8 cellular contexts compared by ENCODE assay signal in the genomic region with DNA sequence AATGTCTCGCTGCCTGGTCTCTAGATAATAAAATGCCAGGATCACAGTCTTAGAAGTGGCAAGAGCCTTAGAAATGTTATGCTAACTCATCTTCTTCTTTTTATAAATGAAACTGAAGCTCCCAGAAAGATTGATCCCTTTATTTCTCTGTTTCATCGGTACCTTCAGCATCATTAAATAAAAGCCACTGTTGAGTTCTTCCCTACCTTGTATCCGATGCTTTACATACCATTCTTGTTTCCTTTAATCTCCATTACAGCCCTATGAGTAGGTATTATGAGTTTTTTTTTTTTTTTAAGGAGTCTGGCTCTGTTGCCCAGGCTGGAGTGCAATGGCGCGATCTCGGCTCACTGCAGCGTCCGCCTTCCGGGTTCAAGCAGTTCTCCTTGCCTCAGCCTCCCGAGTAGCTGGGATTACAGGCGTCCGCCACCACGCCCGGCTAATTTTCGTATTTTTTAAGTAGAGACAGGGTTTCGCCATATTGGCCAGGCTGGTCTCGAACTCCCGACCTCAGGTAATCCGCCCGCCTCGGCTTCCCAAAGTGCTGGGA. TPM values are rescaled to one million over a fixed set of nuclear protein-coding genes. Genes with fewer than 3 reads are reported as not detected.
DNase-seq lines count a peak whose midpoint lies in the region; ATAC-seq and TF ChIP-seq lines count a peak whose summit lies in the region.

No MANE protein-coding gene starts in this region.

- H3K27ac ChIP-seq in lower lobe of right lung, result peak overlapping the region; percentile 78
- peak overlapping the region; percentile 70 to 78 for H3K27ac ChIP-seq in tibial artery

- ATAC-seq in lower lobe of right lung, result no peak

- H3K36me3 ChIP-seq in lower lobe of right lung (peaks cover 7% of the 10 kb centered on the region), tibial artery (peaks cover 5 to 6% (median 6%) of the 10 kb centered on the region in 3 donors)

- H3K4me1 Mint-ChIP-seq in activated T-cell treated with anti-CD3 and anti-CD28 coated beads, Interleukin-2, amount 50 U/mL, for 24 hours (ENCODE audit: low read depth), result peaks cover 31% of the 10 kb centered on the region

- intact Hi-C loops in lower lobe of right lung (cut with DNase I), result loop anchor here (10.0 kb wide), 1 partner anchor 124 kb away; no protein-coding TSS in a partner anchor
- intact Hi-C loops in tibial artery (cut with DNase I; ENCODE audit: low total_unique reads), result loop anchor here (5.0 to 10.0 kb wide), 2 partner anchors 119 to 226 kb away; partner anchors contain the start of genes ALG3, EEF1AKMT4 and EIF2B5

- H3K4me3 Mint-ChIP-seq in activated T-cell treated with anti-CD3 and anti-CD28 coated beads, Interleukin-2, amount 50 U/mL, for 24 hours, result peak overlapping the region; percentile 99

- no peaks in the 10 kb centered on the region for H3K9me3 ChIP-seq in lower lobe of right lung
- H3K9me3 ChIP-seq in tibial artery, result no peaks in the 10 kb centered on the region

- H3K27ac Mint-ChIP-seq in activated T-cell treated with anti-CD3 and anti-CD28 coated beads, Interleukin-2, amount 50 U/mL, for 24 hours, result peak overlapping the region; percentile 95

- peaks cover 21% of the 10 kb centered on the region for H3K27me3 Mint-ChIP-seq in activated T-cell treated with anti-CD3 and anti-CD28 coated beads, Interleukin-2, amount 50 U/mL, for 24 hours

- TF ChIP-seq CTCF in astrocyte of the cerebellum (IDR thresholded peaks at IDR 0.05; ENCODE audit: low read depth, low read length, missing control alignments) (no peak), lower lobe of right lung (IDR thresholded peaks at IDR 0.05) (no peak), tibial artery (IDR thresholded peaks at IDR 0.05) (no peak)

- H3K4me3 ChIP-seq in astrocyte of the cerebellum (ENCODE audit: low read depth, low read length) (peak overlapping the region; percentile 98), lower lobe of right lung (peak overlapping the region; percentile 100), tibial artery (peak overlapping the region; percentile 85 to 100)

- in situ Hi-C loops in astrocyte of the cerebellum (cut with HindIII; ENCODE audit: low sequenced_read_pairs), result loop anchor here (10.0 kb wide), 1 partner anchor 124 kb away; no protein-coding TSS in a partner anchor

- H3K4me1 ChIP-seq in lower lobe of right lung, result peaks cover 11% of the 10 kb centered on the region
- H3K4me1 ChIP-seq in tibial artery, result peaks cover 0 to 16% (median 10%) of the 10 kb centered on the region in 4 donors

- H3K36me3 Mint-ChIP-seq in activated T-cell treated with anti-CD3 and anti-CD28 coated beads, Interleukin-2, amount 50 U/mL, for 24 hours (ENCODE audit: low read depth), result peaks cover 15% of the 10 kb centered on the region

- H3K9me3 Mint-ChIP-seq in activated T-cell treated with anti-CD3 and anti-CD28 coated beads, Interleukin-2, amount 50 U/mL, for 24 hours, result no peaks in the 10 kb centered on the region

- H3K27me3 ChIP-seq in lower lobe of right lung (ENCODE audit: low read depth) (no peaks in the 10 kb centered on the region), tibial artery (no peaks in the 10 kb centered on the region)

- DNase-seq in activated T-cell treated with anti-CD3 and anti-CD28 coated beads, Interleukin-2, amount 50 U/mL, for 24 hours, result no peak
- DNase-seq in activated T-cell treated with anti-CD3 and anti-CD28 coated beads for 4 hours (no peak), astrocyte of the cerebellum (ENCODE audit: low read depth) (no peak), lower lobe of right lung (no peak), tibial artery (no peak), NCI-H1417 (lab: John Stamatoyannopoulos, UW) (no peak), OCI-M1 (lab: John Stamatoyannopoulos, UW) (no peak), NCI-H2081 (lab: John Stamatoyannopoulos, UW) (no peak)

RNA-seq across cellular contexts. Expression of gene ABCC5, which starts 0.8 kb away (rescaled TPM):
- total RNA-seq in lower lobe of right lung, result 38.0 TPM

RNA-seq across cellular contexts. Expression of gene HTR3D, which starts 13.0 kb away (rescaled TPM):
- not detected for total RNA-seq in lower lobe of right lung

RNA-seq across cellular contexts. Expression of gene HTR3C, which starts 34.3 kb away (rescaled TPM):
- 0.44 TPM for total RNA-seq in lower lobe of right lung
